Comparison of ENCODE assay signal across 14 cellular contexts in genomic region chr9:92971121-92971520, GRCh38. TPM values are rescaled to one million over a fixed set of nuclear protein-coding genes. Genes with fewer than 3 reads are reported as not detected.
A peak's percentile ranks its signal among the peaks of the same experiment; 100 is the strongest.
DNase-seq lines count a peak whose midpoint lies in the region; ATAC-seq and TF ChIP-seq lines count a peak whose summit lies in the region.
"Had no signal": no experiment of that assay in that cellular context is flagged by ENCODE, and none has a peak within 500 bp of the region (broad histone marks: within the 10 kb centered on the region; RNA-seq: fewer than 3 reads in every experiment).

No MANE protein-coding gene starts in this region.

- no peaks in the 10 kb centered on the region for H3K4me1 ChIP-seq in endodermal cell (ENCODE audit: control insufficient read depth, insufficient read depth, low read length)

- POLR2A ChIA-PET in WTC11 (lab: Charles Lee), result no interaction called here

- peak overlapping the region; percentile 88 for H3K27ac ChIP-seq in endodermal cell (ENCODE audit: low read depth, low read length)
- H3K27ac ChIP-seq: ovary had no signal

- peaks cover 93% of the 10 kb centered on the region for H3K4me1 Mint-ChIP-seq in activated T-cell treated with anti-CD3 and anti-CD28 coated beads, Interleukin-2, amount 50 U/mL, for 4 hours (ENCODE audit: low read depth)
- peaks cover 55% of the 10 kb centered on the region for H3K4me1 Mint-ChIP-seq in WTC11
- peaks cover 8% of the 10 kb centered on the region for H3K4me1 Mint-ChIP-seq in endodermal cell
- peaks cover 56 to 88% of the 10 kb centered on the region in 2 donors for H3K4me1 Mint-ChIP-seq in stimulated activated naive B cell treated with anti-CD40 and anti-IgM and Interleukin-4, amounts not matched to agents 10 μg/mL and 1 μg/mL and 100 μg/mL, for 72 hours

- H3K27me3 Mint-ChIP-seq in activated T-cell treated with anti-CD3 and anti-CD28 coated beads, Interleukin-2, amount 50 U/mL, for 4 hours (ENCODE audit: low read depth), result no peaks in the 10 kb centered on the region
- H3K27me3 Mint-ChIP-seq in WTC11 (ENCODE audit: low read depth), result no peaks in the 10 kb centered on the region; the same call in 1 of the 2 replicates
- H3K27me3 Mint-ChIP-seq in endodermal cell (ENCODE audit: insufficient read depth), result no peaks in the 10 kb centered on the region
- no peaks in the 10 kb centered on the region for H3K27me3 Mint-ChIP-seq in stimulated activated naive B cell treated with anti-CD40 and anti-IgM and Interleukin-4, amounts not matched to agents 10 μg/mL and 1 μg/mL and 100 μg/mL, for 72 hours
- H3K27me3 Mint-ChIP-seq: dendritic cell treated with granulocyte-macrophage colony-stimulating factor and Interleukin-4, amounts not matched to agents 40 ng/mL and 50 ng/mL, for 4 days had no signal

- H3K27ac Mint-ChIP-seq in WTC11 (peak overlapping the region; percentile 97), endodermal cell (no peak overlapping the region)
- peak overlapping the region; percentile 51 for H3K27ac Mint-ChIP-seq in stimulated activated naive B cell treated with anti-CD40 and anti-IgM and Interleukin-4, amounts not matched to agents 10 μg/mL and 1 μg/mL and 100 μg/mL, for 72 hours

- TF ChIP-seq CTCF in WTC11 (IDR thresholded peaks at IDR 0.05) (no peak), endodermal cell (conservative IDR thresholded peaks at IDR 0.05) (no peak)

- no peaks in the 10 kb centered on the region for H3K9me3 ChIP-seq in endodermal cell (ENCODE audit: control insufficient read depth, low read length)
- H3K9me3 ChIP-seq: ovary had no signal

- H3K27me3 ChIP-seq in endodermal cell (ENCODE audit: control insufficient read depth, insufficient read depth, low read length, poor library complexity, severe bottlenecking), result no peaks in the 10 kb centered on the region
- H3K27me3 ChIP-seq: ovary had no signal

- 83 to 86% methylated on average over 2 to 4 of the region's 5 CpGs for WGBS in endodermal cell (ENCODE audit: insufficient coverage in 1 of 2, insufficient read length in 1 of 2), 2 experiments

- peaks cover 12% of the 10 kb centered on the region for H3K36me3 Mint-ChIP-seq in activated T-cell treated with anti-CD3 and anti-CD28 coated beads, Interleukin-2, amount 50 U/mL, for 4 hours (ENCODE audit: insufficient read depth)
- H3K36me3 Mint-ChIP-seq in WTC11, result no peaks in the 10 kb centered on the region
- no peaks in the 10 kb centered on the region for H3K36me3 Mint-ChIP-seq in endodermal cell (ENCODE audit: low read depth)
- H3K36me3 Mint-ChIP-seq in stimulated activated naive B cell treated with anti-CD40 and anti-IgM and Interleukin-4, amounts not matched to agents 10 μg/mL and 1 μg/mL and 100 μg/mL, for 72 hours, result peaks cover 9 to 27% of the 10 kb centered on the region in 2 donors

- no peak overlapping the region for H3K9ac ChIP-seq in endodermal cell (ENCODE audit: extremely low read depth, low read length, poor library complexity, severe bottlenecking)

- CTCF ChIA-PET in WTC11 (lab: Charles Lee), result interaction anchor here (1.3 to 1.8 kb wide), 2 partner anchors 19 to 32 kb away, joined by 6 to 7 read pairs; no protein-coding TSS in a partner anchor

- no peak for DNase-seq in activated T-cell treated with anti-CD3 and anti-CD28 coated beads, Interleukin-2, amount 50 U/mL, for 4 hours
- DNase-seq in activated T-cell treated with anti-CD3 and anti-CD28 coated beads for 4 hours, result no peak
- no peak for DNase-seq in WTC11 (ENCODE audit: low spot score)
- DNase-seq in endodermal cell, result no peak
- DNase-seq in stimulated activated naive B cell treated with anti-CD40 and anti-IgM and Interleukin-4, amounts not matched to agents 10 μg/mL and 1 μg/mL and 100 μg/mL, for 72 hours, result no peak
- DNase-seq in NCI-H2171 treated with DMSO at 0.1 percent for 48 hours (lab: John Stamatoyannopoulos, UW), result no peak
- DNase-seq: activated CD4-positive, CD25-positive, alpha-beta regulatory T cell treated with anti-CD3 and anti-CD28 coated beads, Interleukin-2, amount 50 U/mL, for 72 hours; DMS79; ovary had no signal

- no peak for ATAC-seq in activated T-cell treated with anti-CD3 and anti-CD28 coated beads, Interleukin-2, amount 50 U/mL, for 4 hours
- ATAC-seq in WTC11, result no peak
- no peak for ATAC-seq in stimulated activated naive B cell treated with anti-CD40 and anti-IgM and Interleukin-4, amounts not matched to agents 10 μg/mL and 1 μg/mL and 100 μg/mL, for 72 hours (replicated peaks)
- no peak for ATAC-seq in GM21529 (IDR thresholded peaks at IDR 0.05; ENCODE audit: unreplicated experiment)
- ATAC-seq in HG03097 (IDR thresholded peaks at IDR 0.05; ENCODE audit: low FRiP score, unreplicated experiment), result no peak

- peak overlapping the region; percentile 60 for H3K4me3 Mint-ChIP-seq in activated T-cell treated with anti-CD3 and anti-CD28 coated beads, Interleukin-2, amount 50 U/mL, for 4 hours
- H3K4me3 Mint-ChIP-seq in WTC11, result no peak overlapping the region
- no peak overlapping the region for H3K4me3 Mint-ChIP-seq in endodermal cell
- H3K4me3 Mint-ChIP-seq in stimulated activated naive B cell treated with anti-CD40 and anti-IgM and Interleukin-4, amounts not matched to agents 10 μg/mL and 1 μg/mL and 100 μg/mL, for 72 hours, result no peak overlapping the region
- H3K4me3 Mint-ChIP-seq: dendritic cell treated with granulocyte-macrophage colony-stimulating factor and Interleukin-4, amounts not matched to agents 40 ng/mL and 50 ng/mL, for 4 days had no signal

- no peak overlapping the region for H3K4me3 ChIP-seq in endodermal cell (ENCODE audit: low read length)
- H3K4me3 ChIP-seq: GM12878, ovary had no signal

- H3K36me3 ChIP-seq in endodermal cell (ENCODE audit: control insufficient read depth, insufficient read depth, low read length), result no peaks in the 10 kb centered on the region
- H3K36me3 ChIP-seq: ovary had no signal

- H3K9me3 Mint-ChIP-seq in activated T-cell treated with anti-CD3 and anti-CD28 coated beads, Interleukin-2, amount 50 U/mL, for 4 hours, result no peaks in the 10 kb centered on the region
- no peaks in the 10 kb centered on the region for H3K9me3 Mint-ChIP-seq in WTC11
- peaks cover 5% of the 10 kb centered on the region for H3K9me3 Mint-ChIP-seq in endodermal cell
- H3K9me3 Mint-ChIP-seq in stimulated activated naive B cell treated with anti-CD40 and anti-IgM and Interleukin-4, amounts not matched to agents 10 μg/mL and 1 μg/mL and 100 μg/mL, for 72 hours, result no peaks in the 10 kb centered on the region
- H3K9me3 Mint-ChIP-seq: dendritic cell treated with granulocyte-macrophage colony-stimulating factor and Interleukin-4, amounts not matched to agents 40 ng/mL and 50 ng/mL, for 4 days had no signal

TF ChIP-seq in WTC11, 78 proteins besides CTCF, POLR2A, EP300 and RAD21 (continues in another document):
- TF ChIP-seq GRHL2 (CRISPR knock-in tag; IDR thresholded peaks at IDR 0.05; ENCODE audit: insufficient replicate concordance, severe bottlenecking), result no peak
- TF ChIP-seq, protein P1, sequence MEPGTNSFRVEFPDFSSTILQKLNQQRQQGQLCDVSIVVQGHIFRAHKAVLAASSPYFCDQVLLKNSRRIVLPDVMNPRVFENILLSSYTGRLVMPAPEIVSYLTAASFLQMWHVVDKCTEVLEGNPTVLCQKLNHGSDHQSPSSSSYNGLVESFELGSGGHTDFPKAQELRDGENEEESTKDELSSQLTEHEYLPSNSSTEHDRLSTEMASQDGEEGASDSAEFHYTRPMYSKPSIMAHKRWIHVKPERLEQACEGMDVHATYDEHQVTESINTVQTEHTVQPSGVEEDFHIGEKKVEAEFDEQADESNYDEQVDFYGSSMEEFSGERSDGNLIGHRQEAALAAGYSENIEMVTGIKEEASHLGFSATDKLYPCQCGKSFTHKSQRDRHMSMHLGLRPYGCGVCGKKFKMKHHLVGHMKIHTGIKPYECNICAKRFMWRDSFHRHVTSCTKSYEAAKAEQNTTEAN (CRISPR knock-in tag; IDR thresholded peaks at IDR 0.05), result no peak
- no peak for TF ChIP-seq MAX (CRISPR knock-in tag; IDR thresholded peaks at IDR 0.05)
- TF ChIP-seq ATF2 (CRISPR knock-in tag; IDR thresholded peaks at IDR 0.05; ENCODE audit: borderline replicate concordance, low read depth), result no peak
- no peak for TF ChIP-seq TEAD1 (CRISPR knock-in tag; IDR thresholded peaks at IDR 0.05)
- TF ChIP-seq, protein P2, sequence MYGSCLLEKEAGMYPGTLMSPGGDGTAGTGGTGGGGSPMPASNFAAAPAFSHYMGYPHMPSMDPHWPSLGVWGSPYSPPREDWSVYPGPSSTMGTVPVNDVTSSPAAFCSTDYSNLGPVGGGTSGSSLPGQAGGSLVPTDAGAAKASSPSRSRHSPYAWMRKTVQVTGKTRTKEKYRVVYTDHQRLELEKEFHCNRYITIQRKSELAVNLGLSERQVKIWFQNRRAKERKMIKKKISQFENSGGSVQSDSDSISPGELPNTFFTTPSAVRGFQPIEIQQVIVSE (CRISPR knock-in tag; IDR thresholded peaks at IDR 0.05; ENCODE audit: borderline replicate concordance), result no peak
- no peak for TF ChIP-seq TP53 (CRISPR knock-in tag; IDR thresholded peaks at IDR 0.05)
- TF ChIP-seq NFYB (CRISPR knock-in tag; conservative IDR thresholded peaks at IDR 0.05; ENCODE audit: low read depth), result no peak

RNA-seq across cellular contexts. Expression of gene FGD3, which starts 23.8 kb away (rescaled TPM):
- 10 to 100 TPM; 32.5 to 36.3 (median 32.6) TPM for total RNA-seq in activated T-cell treated with anti-CD3 and anti-CD28 coated beads, Interleukin-2, amount 50 U/mL, for 4 hours
- total RNA-seq in WTC11 (2021), result 1.7 to 1.9 TPM (median 1.8 TPM) in 3 replicates
- total RNA-seq in endodermal cell, result 1 to 10 TPM; 1.4 to 1.9 TPM
- 0.96 TPM for polyA plus RNA-seq in endodermal cell (2013, experiment 1 of 2)
- 0.62 TPM for polyA plus RNA-seq in endodermal cell (2013, experiment 2 of 2)
- total RNA-seq: lung microvascular endothelial cell had no signal

Comparison
In these comparisons a context has a peak if more than half of its experiments do, and no peak if none do; other contexts are left out.
1. RNA of gene FGD3, which starts 23.8 kb away (total RNA-seq): 32.5 to 36.3 TPM in activated T-cell treated with anti-CD3 and anti-CD28 coated beads, Interleukin-2, amount 50 U/mL, for 4 hours; 1.7 to 1.9 TPM in WTC11 and 1.4 to 1.9 TPM in endodermal cell; every median in the first group is over 10 times any median in the second.